23 cellular contexts compared by ENCODE assay signal in genomic region chr2:112693596-112693995, GRCh38. TPM values are rescaled to one million over a fixed set of nuclear protein-coding genes. Genes with fewer than 3 reads are reported as not detected.
A peak's percentile ranks its signal among the peaks of the same experiment; 100 is the strongest.
DNase-seq lines count a peak whose midpoint lies in the region; ATAC-seq, FAIRE-seq and TF ChIP-seq lines count a peak whose summit lies in the region.
"Had no signal": no experiment of that assay in that cellular context is flagged by ENCODE, and none has a peak within 500 bp of the region (broad histone marks: within the 10 kb centered on the region; RNA-seq: fewer than 3 reads in every experiment).

No MANE protein-coding gene starts in this region.

- in situ Hi-C loops in HAP-1 (cut with MboI; ENCODE audit: low sequenced_read_pairs): no loop called here

- no peak for FAIRE-seq in kidney (lab: Jason Lieb, UNC)

- POLR2A ChIA-PET in MCF 10A (lab: Yijun Ruan, JAX): interaction anchor here (1.3 to 4.1 kb wide), 6 partner anchors 14 to 72 kb away, joined by 3 to 66 read pairs (median 20); partner anchors contain the start of gene SLC20A1
- POLR2A ChIA-PET in activated CD4-positive, alpha-beta memory T cell treated with anti-CD3 and anti-CD28 coated beads for 36 hours (lab: Charles Lee): interaction anchor here (1.2 to 2.0 kb wide), 6 partner anchors 7 to 63 kb away, joined by 3 to 10 read pairs (median 5); no protein-coding TSS in a partner anchor

- intact Hi-C loops in MCF 10A (cut with micrococcal nuclease) (loop anchor here (2.0 to 5.0 kb wide), 2 partner anchors 46 to 67 kb away; partner anchors contain the start of gene SLC20A1), breast epithelium (cut with DNase I; ENCODE audit: low total_unique reads) (loop anchor here (5.0 kb wide), 1 partner anchor 66 kb away; no protein-coding TSS in a partner anchor), kidney (cut with DNase I) (no loop called here)
- intact Hi-C loops in activated CD4-positive, alpha-beta memory T cell treated with anti-CD3 and anti-CD28 coated beads for 36 hours (cut with micrococcal nuclease): loop anchor here (1.0 to 5.0 kb wide), 3 partner anchors 13 to 211 kb away; partner anchors contain the start of gene TTL

- H3K27ac Mint-ChIP-seq in MCF 10A (ENCODE audit: low read depth, unreplicated experiment): peak overlapping the region; percentile 86
- H3K27ac Mint-ChIP-seq in activated CD4-positive, alpha-beta memory T cell treated with anti-CD3 and anti-CD28 coated beads for 36 hours: peak overlapping the region; percentile 49
- H3K27ac Mint-ChIP-seq: mesothelial cell of epicardium, nephron progenitor cell, WTC11 had no signal

- no peak for DNase-seq in MCF 10A (ENCODE audit: unreplicated experiment)
- DNase-seq in breast epithelium (ENCODE audit: low spot score in 2 of 2): no peak
- no peak for DNase-seq in activated CD4-positive, alpha-beta memory T cell treated with anti-CD3 and anti-CD28 coated beads for 36 hours
- no peak for DNase-seq in foreskin keratinocyte
- no peak for DNase-seq in kidney
- no peak for DNase-seq in MG63
- no peak for DNase-seq in HAP-1 (ENCODE audit: low spot score in 2 of 2)
- DNase-seq: activated gamma-delta T cell, Kasumi-1, left cardiac atrium, NCI-H2171, NCI-H69, nephron progenitor cell, OCI-M1, psoas muscle, SJCRH30 had no signal

- no TSS peak for BruUV-seq in MCF 10A (replicated peaks; lab: Mats Ljungman, UMichigan)

- H3K36me3 Mint-ChIP-seq in MCF 10A (ENCODE audit: insufficient read depth, unreplicated experiment): no peaks in the 10 kb centered on the region
- H3K36me3 Mint-ChIP-seq in activated CD4-positive, alpha-beta memory T cell treated with anti-CD3 and anti-CD28 coated beads for 36 hours: no peaks in the 10 kb centered on the region
- H3K36me3 Mint-ChIP-seq: mesothelial cell of epicardium, WTC11 had no signal

- H3K9me3 Mint-ChIP-seq in MCF 10A (ENCODE audit: unreplicated experiment): no peaks in the 10 kb centered on the region
- no peaks in the 10 kb centered on the region for H3K9me3 Mint-ChIP-seq in activated CD4-positive, alpha-beta memory T cell treated with anti-CD3 and anti-CD28 coated beads for 36 hours
- H3K9me3 Mint-ChIP-seq: mesothelial cell of epicardium, nephron progenitor cell, WTC11 had no signal

- CTCF ChIA-PET in MCF 10A (lab: Yijun Ruan, JAX): interaction anchor here (0.9 to 4.4 kb wide), 7 partner anchors 8 to 94 kb away, joined by 3 to 26 read pairs (median 6); no protein-coding TSS in a partner anchor
- CTCF ChIA-PET in activated CD4-positive, alpha-beta memory T cell treated with anti-CD3 and anti-CD28 coated beads for 36 hours (lab: Charles Lee): interaction anchor here (0.9 to 4.6 kb wide), 9 partner anchors 9 to 154 kb away, joined by 3 to 91 read pairs (median 11); no protein-coding TSS in a partner anchor

- no peak overlapping the region for H3K4me3 Mint-ChIP-seq in MCF 10A (ENCODE audit: unreplicated experiment)
- H3K4me3 Mint-ChIP-seq in activated CD4-positive, alpha-beta memory T cell treated with anti-CD3 and anti-CD28 coated beads for 36 hours: no peak overlapping the region
- H3K4me3 Mint-ChIP-seq: mesothelial cell of epicardium, nephron progenitor cell, WTC11 had no signal

- no peak for TF ChIP-seq CTCF in MCF 10A (IDR thresholded peaks at IDR 0.05; ENCODE audit: unreplicated experiment)
- no peak for TF ChIP-seq CTCF in breast epithelium (IDR thresholded peaks at IDR 0.05)
- TF ChIP-seq CTCF in foreskin keratinocyte (conservative IDR thresholded peaks at IDR 0.05): no peak
- no peak for TF ChIP-seq CTCF in kidney (IDR thresholded peaks at IDR 0.05; ENCODE audit: borderline replicate concordance, extremely low read depth, insufficient read depth)

- no peak overlapping the region for H3K9ac ChIP-seq in kidney (ENCODE audit: low read length in 2 of 2)

- H3K9me3 ChIP-seq in breast epithelium: no peaks in the 10 kb centered on the region
- H3K9me3 ChIP-seq in kidney (ENCODE audit: control insufficient read depth in 1 of 2, low read length in 2 of 2): no peaks in the 10 kb centered on the region
- no peaks in the 10 kb centered on the region for H3K9me3 ChIP-seq in MG63
- H3K9me3 ChIP-seq in HAP-1: no peaks in the 10 kb centered on the region
- H3K9me3 ChIP-seq: psoas muscle, SJCRH30, suprapubic skin had no signal

- H3K4me3 ChIP-seq in breast epithelium: no peak overlapping the region
- H3K4me3 ChIP-seq in kidney (ENCODE audit: low read length in 2 of 2): no peak overlapping the region
- H3K4me3 ChIP-seq in MG63: no peak overlapping the region
- H3K4me3 ChIP-seq in HAP-1: no peak overlapping the region
- H3K4me3 ChIP-seq: psoas muscle, SJCRH30, suprapubic skin had no signal

- TF ChIP-seq POLR2A in breast epithelium (IDR thresholded peaks at IDR 0.05): no peak

- H3K27me3 ChIP-seq in breast epithelium (no peaks in the 10 kb centered on the region), foreskin keratinocyte (no peaks in the 10 kb centered on the region), MG63 (no peaks in the 10 kb centered on the region), HAP-1 (ENCODE audit: low read depth) (no peaks in the 10 kb centered on the region)
- H3K27me3 ChIP-seq: suprapubic skin had no signal

- H3K36me3 ChIP-seq in breast epithelium (no peaks in the 10 kb centered on the region), kidney (ENCODE audit: control insufficient read depth in 1 of 2, insufficient read depth in 2 of 2, low read length in 2 of 2) (no peaks in the 10 kb centered on the region), MG63 (no peaks in the 10 kb centered on the region), HAP-1 (replicated peaks) (no peaks in the 10 kb centered on the region)
- H3K36me3 ChIP-seq: SJCRH30, suprapubic skin had no signal

- H3K27ac ChIP-seq in breast epithelium (no peak overlapping the region), foreskin keratinocyte (peak overlapping the region; percentile 99), kidney (ENCODE audit: low read depth in 2 of 2, low read length in 2 of 2) (no peak overlapping the region)
- H3K27ac ChIP-seq: psoas muscle, SJCRH30 had no signal

- H3K4me1 ChIP-seq in breast epithelium: no peaks in the 10 kb centered on the region
- H3K4me1 ChIP-seq in foreskin keratinocyte: peaks cover 19% of the 10 kb centered on the region
- peaks cover 0 to 7% of the 10 kb centered on the region in 2 donors for H3K4me1 ChIP-seq in kidney (ENCODE audit: control insufficient read depth in 1 of 2, insufficient read depth in 1 of 2, low read depth in 1 of 2, low read length in 2 of 2)
- no peaks in the 10 kb centered on the region for H3K4me1 ChIP-seq in HAP-1
- H3K4me1 ChIP-seq: psoas muscle had no signal

- ATAC-seq in foreskin keratinocyte: no peak
- ATAC-seq: psoas muscle, WTC11 had no signal

- H3K27me3 Mint-ChIP-seq in MCF 10A (ENCODE audit: insufficient read depth, unreplicated experiment): no peaks in the 10 kb centered on the region
- H3K27me3 Mint-ChIP-seq in activated CD4-positive, alpha-beta memory T cell treated with anti-CD3 and anti-CD28 coated beads for 36 hours: no peaks in the 10 kb centered on the region

- H3K4me1 Mint-ChIP-seq in MCF 10A (ENCODE audit: insufficient read depth, unreplicated experiment): peaks cover 22% of the 10 kb centered on the region
- H3K4me1 Mint-ChIP-seq in activated CD4-positive, alpha-beta memory T cell treated with anti-CD3 and anti-CD28 coated beads for 36 hours (ENCODE audit: low read depth): peaks cover 33% of the 10 kb centered on the region

RNA-seq across cellular contexts. Expression of gene NT5DC4, which starts 27.2 kb away (rescaled TPM):
- total RNA-seq in MCF 10A (2022) (not detected in 2 replicates), breast epithelium (not detected), foreskin keratinocyte (0.07 TPM in 1 of 2 replicates, not detected in the other), kidney (not detected)
- total RNA-seq in activated CD4-positive, alpha-beta memory T cell treated with anti-CD3 and anti-CD28 coated beads for 36 hours: not detected
- polyA plus RNA-seq in foreskin keratinocyte (0.01 TPM in 1 of 2 replicates, not detected in the other), kidney (ENCODE audit: insufficient read depth, low read depth, low replicate concordance) (not detected)
- not detected in 2 replicates for total RNA-seq in MG63 (2014; rRNA removed; shearing (Covaris generic); ENCODE audit: low replicate concordance)
- total RNA-seq: Daoy, dermis microvascular lymphatic vessel endothelial cell, HT1080, left cardiac atrium, mesothelial cell of epicardium, psoas muscle, SJCRH30, WTC11 had no signal
- polyA plus RNA-seq: esophagus, psoas muscle had no signal

RNA-seq across cellular contexts. Expression of gene SLC20A1, which starts 47.9 kb away (rescaled TPM):
- total RNA-seq in MCF 10A (2022) (242 and 295 TPM in 2 replicates), breast epithelium (10 to 100 TPM; 26.1 to 46.8 (median 42.6) TPM), foreskin keratinocyte (177 and 209 TPM in 2 replicates), kidney (46.2 TPM)
- total RNA-seq in activated CD4-positive, alpha-beta memory T cell treated with anti-CD3 and anti-CD28 coated beads for 36 hours: 10 to 100 TPM; 88.8 to 91.3 TPM
- polyA plus RNA-seq in foreskin keratinocyte (72.0 and 101 TPM in 2 replicates), kidney (ENCODE audit: insufficient read depth, low read depth, low replicate concordance) (10.4 TPM)
- total RNA-seq in MG63 (2014; rRNA removed; shearing (Covaris generic); ENCODE audit: low replicate concordance): 117 and 129 TPM in 2 replicates
